In the genomic region with DNA sequence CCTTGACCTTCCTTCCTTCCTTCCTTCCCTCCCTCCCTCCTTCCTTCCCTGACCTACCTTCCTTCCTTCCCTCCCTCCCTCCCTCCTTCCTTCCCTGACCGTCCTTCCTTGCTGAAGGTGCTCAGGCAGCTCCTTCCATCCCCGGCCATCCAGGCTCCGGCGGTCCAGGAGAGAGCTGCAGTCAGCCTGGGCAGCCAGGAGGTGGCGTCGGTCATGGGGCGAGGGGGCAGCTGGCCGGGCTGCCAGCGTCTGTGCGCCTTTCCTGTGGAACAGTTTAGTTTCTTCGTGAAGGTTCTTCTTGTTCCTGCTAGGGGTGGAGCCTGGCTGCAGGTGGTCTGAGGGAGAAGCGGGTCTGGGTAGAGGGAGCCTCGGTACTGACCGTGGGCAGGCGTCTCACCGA, we compare ENCODE assay signal across 9 cellular contexts. TPM values are rescaled to one million over a fixed set of nuclear protein-coding genes. Genes with fewer than 3 reads are reported as not detected.
DNase-seq lines count a peak whose midpoint lies in the region; ATAC-seq and TF ChIP-seq lines count a peak whose summit lies in the region.
"Had no signal": no experiment of that assay in that cellular context is flagged by ENCODE, and none has a peak within 500 bp of the region (broad histone marks: within the 10 kb centered on the region; RNA-seq: fewer than 3 reads in every experiment).

No MANE protein-coding gene starts in this region.

- H3K56ac ChIP-seq in IMR-90 (ENCODE audit: extremely low read depth, insufficient read depth, low read length) = no peak overlapping the region

- no peak overlapping the region for H3K9ac ChIP-seq in IMR-90 (ENCODE audit: low read depth, low read length)

- peaks cover 51% of the 10 kb centered on the region for H3K27me3 Mint-ChIP-seq in nephron (ENCODE audit: low read depth)

- no peaks in the 10 kb centered on the region for H3K4me1 ChIP-seq in IMR-90 (ENCODE audit: control insufficient read depth, insufficient read depth, low read length)
- no peaks in the 10 kb centered on the region for H3K4me1 ChIP-seq in body of pancreas
- H3K4me1 ChIP-seq in vagina = no peaks in the 10 kb centered on the region

- BruUV-seq in IMR-90 (replicated peaks; lab: Mats Ljungman, UMichigan) = no TSS peak

- H3K9me1 ChIP-seq in IMR-90 (ENCODE audit: insufficient read depth, low read length) = no peaks in the 10 kb centered on the region

- no peak overlapping the region for H4K8ac ChIP-seq in IMR-90 (ENCODE audit: low read depth in 2 of 2, low read length in 2 of 2)

- WGBS in IMR-90 (ENCODE audit: extremely low coverage in 2 of 2, insufficient read length in 1 of 2), 2 experiments = 10% methylated on average over 2 of the region's 16 CpGs; no CpG with 5 or more reads in 1 of the 2 experiments
- 0 to 18% methylated on average over 1 to 15 of the region's 16 CpGs for WGBS in body of pancreas, 2 donors

- TF ChIP-seq RAD21 in IMR-90 (IDR thresholded peaks at IDR 0.05; ENCODE audit: low read length) = 0 out of 2 replicates have a peak, but pooled peaks have one; percentile 9

- H3K27me3 ChIP-seq in IMR-90 (ENCODE audit: control insufficient read depth, insufficient read depth, low read length) = peaks cover 36% of the 10 kb centered on the region
- no peaks in the 10 kb centered on the region for H3K27me3 ChIP-seq in body of pancreas
- H3K27me3 ChIP-seq in vagina = no peaks in the 10 kb centered on the region

- H2AFZ ChIP-seq in IMR-90 (replicated peaks; ENCODE audit: low read length, poor library complexity) = peak overlapping the region; percentile 58

- CTCF ChIA-PET in IMR-90 (lab: Yijun Ruan, JAX) = interaction anchor here (0.7 kb wide), 1 partner anchor 68 kb away, joined by 3 read pairs; no protein-coding TSS in a partner anchor

- H3K18ac ChIP-seq in IMR-90 (ENCODE audit: low read depth, low read length) = no peak overlapping the region

- no peak overlapping the region for H3K4me3 ChIP-seq in IMR-90 (ENCODE audit: insufficient read depth, low read depth, low read length)
- no peak overlapping the region for H3K4me3 ChIP-seq in body of pancreas
- no peak overlapping the region for H3K4me3 ChIP-seq in vagina

- no peak for TF ChIP-seq POLR2A in IMR-90 (IDR thresholded peaks at IDR 0.05; ENCODE audit: low read depth, low read length)
- no peak for TF ChIP-seq POLR2A in body of pancreas (IDR thresholded peaks at IDR 0.05)
- TF ChIP-seq POLR2A in vagina (IDR thresholded peaks at IDR 0.05) = no peak

- ATAC-seq in IMR-90 (ENCODE audit: low read depth) = peak; percentile 81
- peak; percentile 78 for ATAC-seq in body of pancreas
- no peak for ATAC-seq in GM19452 (IDR thresholded peaks at IDR 0.05; ENCODE audit: unreplicated experiment)
- no peak for ATAC-seq in GM21576 (IDR thresholded peaks at IDR 0.05; ENCODE audit: unreplicated experiment)

- in situ Hi-C loops in IMR-90 (cut with MboI; ENCODE audit: low sequenced_read_pairs) = no loop called here

- no peak overlapping the region for H2BK20ac ChIP-seq in IMR-90 (ENCODE audit: low read depth, low read length)

- H2AK5ac ChIP-seq in IMR-90 (ENCODE audit: low read depth, low read length) = no peak overlapping the region

- H2AK9ac ChIP-seq in IMR-90 (replicated peaks; ENCODE audit: low read depth, low read length, poor library complexity) = peak overlapping the region; percentile 42

- no peak overlapping the region for H3K27ac Mint-ChIP-seq in nephron

- H4K20me1 ChIP-seq in IMR-90 (ENCODE audit: insufficient read depth, low read length) = no peaks in the 10 kb centered on the region

- TF ChIP-seq CTCF in IMR-90 (conservative IDR thresholded peaks at IDR 0.05; ENCODE audit: low read depth, low read length) (peak; percentile 35; the same call in 1 of the 2 replicates), body of pancreas (IDR thresholded peaks at IDR 0.05) (peak; percentile 43 to 78 (median 59)), nephron (IDR thresholded peaks at IDR 0.05; ENCODE audit: unreplicated experiment in 3 of 3) (peak in 2 of 3 experiments; percentile 13 to 47), vagina (IDR thresholded peaks at IDR 0.05) (no peak)

- H3K79me1 ChIP-seq in IMR-90 (ENCODE audit: low read depth in 1 of 2, low read length in 2 of 2) = no peaks in the 10 kb centered on the region

- dilution Hi-C loops in IMR-90 (cut with HindIII; ENCODE audit: low sequenced_read_pairs, unreplicated experiment) = no loop called here

- intact Hi-C loops in IMR-90 (cut with micrococcal nuclease) (no loop called here), body of pancreas (cut with DNase I) (no loop called here), vagina (cut with DNase I) (no loop called here)

- H3K36me3 ChIP-seq in IMR-90 (ENCODE audit: control insufficient read depth, insufficient read depth, low read length) = no peaks in the 10 kb centered on the region
- no peaks in the 10 kb centered on the region for H3K36me3 ChIP-seq in body of pancreas (replicated peaks in 1 of 2; ENCODE audit: insufficient read depth in 1 of 2, low read depth in 2 of 2)
- no peaks in the 10 kb centered on the region for H3K36me3 ChIP-seq in vagina

- H4K91ac ChIP-seq in IMR-90 (ENCODE audit: insufficient read depth, low read depth, low read length) = no peak overlapping the region

- H3K4ac ChIP-seq in IMR-90 (ENCODE audit: low read depth, low read length) = no peak overlapping the region

- H3K9me3 ChIP-seq in IMR-90 (ENCODE audit: control insufficient read depth, insufficient read depth, low read length) (no peaks in the 10 kb centered on the region), body of pancreas (no peaks in the 10 kb centered on the region), vagina (no peaks in the 10 kb centered on the region)

- H3K4me3 Mint-ChIP-seq in nephron = no peak overlapping the region

- no peak overlapping the region for H2BK15ac ChIP-seq in IMR-90 (ENCODE audit: low read depth, low read length)

- H3K4me2 ChIP-seq in IMR-90 (ENCODE audit: low read depth, low read length) = no peak overlapping the region

- H3K9me3 Mint-ChIP-seq in nephron = peaks cover 3% of the 10 kb centered on the region

- POLR2A ChIA-PET in IMR-90 (lab: Charles Lee; ENCODE audit: unreplicated experiment) = no interaction called here

- no peak overlapping the region for H2BK120ac ChIP-seq in IMR-90 (ENCODE audit: low read depth, low read length)

- H3K14ac ChIP-seq in IMR-90 (replicated peaks; ENCODE audit: low read depth, low read length) = no peak overlapping the region

- H2BK5ac ChIP-seq in IMR-90 (ENCODE audit: low read depth, low read length, poor library complexity, severe bottlenecking) = no peak overlapping the region

- no peak overlapping the region for H4K5ac ChIP-seq in IMR-90 (ENCODE audit: low read depth, low read length)

- no peaks in the 10 kb centered on the region for H3K4me1 Mint-ChIP-seq in nephron

- DNase-seq in NCI-H1092 treated with DMSO at 0.1 percent for 48 hours (lab: John Stamatoyannopoulos, UW) (peak; percentile 2), NCI-H1092 (lab: John Stamatoyannopoulos, UW) (no peak), IMR-90 (no peak), body of pancreas (peak; percentile 56 to 76 (median 70)), vagina (ENCODE audit: extremely low spot score in 2 of 2) (no peak)

- H3K27ac ChIP-seq in IMR-90 (ENCODE audit: insufficient read depth, low read length) = no peak overlapping the region
- no peak overlapping the region for H3K27ac ChIP-seq in body of pancreas
- H3K27ac ChIP-seq in vagina = no peak overlapping the region

- H3K36me3 Mint-ChIP-seq in nephron (ENCODE audit: low read depth) = no peaks in the 10 kb centered on the region

- no peak overlapping the region for H3K23ac ChIP-seq in IMR-90 (ENCODE audit: low read depth, low read length)

TF ChIP-seq in IMR-90, 13 proteins besides CTCF, POLR2A, EP300 and RAD21:
- TF ChIP-seq MAZ (IDR thresholded peaks at IDR 0.05; ENCODE audit: borderline replicate concordance, low read depth, low read length) (no peak), SMC3 (IDR thresholded peaks at IDR 0.05; ENCODE audit: low read depth, low read length) (peak; percentile 16; the same call in 1 of the 2 replicates)

RNA-seq across cellular contexts. Expression of gene GPR35, which starts 15.7 kb away (rescaled TPM):
- 0.28 TPM in 1 of 2 replicates, not detected in the other for total RNA-seq in IMR-90 (2012; rRNA removed)
- 0.31 and 0.42 TPM in 2 replicates for polyA plus RNA-seq in IMR-90 (2012; rRNA removed)
- polyA plus RNA-seq in IMR-90 (2012; cell fraction: cytosol; rRNA removed) = 0.08 and 0.20 TPM in 2 replicates
- 1.8 and 5.2 TPM in 2 replicates for polyA plus RNA-seq in IMR-90 (2012; cell fraction: nucleus; rRNA removed; ENCODE audit: low replicate concordance)
- total RNA-seq in body of pancreas = 1 to 10 TPM in 1 of 2 donors, under 1 TPM in 1; 0.33 to 3.4 TPM
- 3.9 TPM for total RNA-seq in vagina

RNA-seq across cellular contexts. Expression of gene AQP12B, which starts 41.7 kb away (rescaled TPM):
- total RNA-seq in IMR-90 (2012; rRNA removed) (not detected in 2 replicates), body of pancreas (100 to 1,000 TPM; 328 to 392 TPM), vagina (not detected)
- polyA plus RNA-seq in IMR-90 (2012; rRNA removed) = not detected in 2 replicates
- polyA plus RNA-seq in IMR-90 (2012; cell fraction: cytosol; rRNA removed) = not detected in 2 replicates
- polyA plus RNA-seq in IMR-90 (2012; cell fraction: nucleus; rRNA removed; ENCODE audit: low replicate concordance) = not detected in 2 replicates
- total RNA-seq: myocyte had no signal

RNA-seq across cellular contexts. Expression of gene AQP12A, which starts 50.7 kb away (rescaled TPM):
- total RNA-seq in IMR-90 (2012; rRNA removed) = not detected in 2 replicates
- polyA plus RNA-seq in IMR-90 (2012; rRNA removed) = not detected in 2 replicates
- polyA plus RNA-seq in IMR-90 (2012; cell fraction: cytosol; rRNA removed) = not detected in 2 replicates
- polyA plus RNA-seq in IMR-90 (2012; cell fraction: nucleus; rRNA removed; ENCODE audit: low replicate concordance) = not detected in 2 replicates
- 100 to 1,000 TPM in 1 of 2 donors, 10 to 100 TPM in 1; 29.6 to 130 TPM for total RNA-seq in body of pancreas
- not detected for total RNA-seq in vagina
- total RNA-seq: myocyte had no signal

RNA-seq across cellular contexts. Expression of gene CAPN10, which starts 54.4 kb away (rescaled TPM):
- total RNA-seq in IMR-90 (2012; rRNA removed) (5.6 and 6.3 TPM in 2 replicates), body of pancreas (10 to 100 TPM; 16.3 to 34.3 TPM), vagina (14.2 TPM)
- polyA plus RNA-seq in IMR-90 (2012; rRNA removed) = 20.9 and 27.4 TPM in 2 replicates
- polyA plus RNA-seq in IMR-90 (2012; cell fraction: cytosol; rRNA removed) = 11.6 and 19.3 TPM in 2 replicates
- polyA plus RNA-seq in IMR-90 (2012; cell fraction: nucleus; rRNA removed; ENCODE audit: low replicate concordance) = 72.5 and 181 TPM in 2 replicates

Comparison
In these comparisons a context has a peak if more than half of its experiments do, and no peak if none do; other contexts are left out.
1. DNase-seq: peak in NCI-H1092 treated with DMSO at 0.1 percent for 48 hours (single experiment) and body of pancreas (4 of 4); none in NCI-H1092 (single experiment), IMR-90 (single experiment) and vagina (0 of 2).
2. ATAC-seq: peak in IMR-90 (single experiment) and body of pancreas (single experiment); none in GM19452 (single experiment) and GM21576 (single experiment).
3. CTCF ChIP-seq: peak in IMR-90 (single experiment), body of pancreas (7 of 7) and nephron (2 of 3); none in vagina (0 of 3).
4. RNA of gene AQP12B, which starts 41.7 kb away (total RNA-seq): 328 to 392 TPM in body of pancreas; not detected in IMR-90 and not detected in vagina (single experiment); every median in the first group is over 100 times any median in the second.
5. RNA of gene AQP12A, which starts 50.7 kb away (total RNA-seq): 29.6 to 130 TPM in body of pancreas; not detected in IMR-90 and not detected in vagina (single experiment); every median in the first group is over 10 times any median in the second.